ENCODE assay signal across 8 cellular contexts in genomic region chr7:87875151-87876039, GRCh38. TPM values are rescaled to one million over a fixed set of nuclear protein-coding genes. Genes with fewer than 3 reads are reported as not detected.
DNase-seq lines count a peak whose midpoint lies in the region; ATAC-seq and TF ChIP-seq lines count a peak whose summit lies in the region.

No MANE protein-coding gene starts in this region.

- H3K27ac ChIP-seq in HCT116 (ENCODE audit: low read depth, low read length) (peak overlapping the region; percentile 96), MM.1S (ENCODE audit: low read length) (peak overlapping the region; percentile 94), skin epidermis (peak overlapping the region; percentile 60 to 92 (median 88))

- H2AFZ ChIP-seq in HCT116 (ENCODE audit: low read depth, low read length, poor library complexity, severe bottlenecking) (no peak overlapping the region), MM.1S (ENCODE audit: low read length) (peak overlapping the region; percentile 89)

- TF ChIP-seq POLR2A in HCT116 (IDR thresholded peaks at IDR 0.05; ENCODE audit: borderline replicate concordance, extremely low read depth, insufficient read depth, insufficient read length): no peak

- H3K4me1 ChIP-seq in HCT116 (ENCODE audit: control insufficient read depth in 1 of 2, insufficient read depth in 2 of 2, low read length in 2 of 2) (peaks cover 3 to 18% of the 10 kb centered on the region in 2 experiments; a peak in 3 of 4 replicates), MM.1S (ENCODE audit: low read length) (peaks cover 5% of the 10 kb centered on the region; the same call in 1 of the 2 replicates), adipocyte (ENCODE audit: control insufficient read depth, insufficient read depth, low read length) (peaks cover 18% of the 10 kb centered on the region)

- DNase-seq in activated gamma-delta T cell (lab: John Stamatoyannopoulos, UW): peak; percentile 20
- DNase-seq in activated gamma-delta T cell treated with Interleukin-2 at 50 U/mL for 16 hours: no peak
- DNase-seq in HCT116 (ENCODE audit: low read depth, low spot score): no peak
- peak; percentile 24 for DNase-seq in MM.1S
- no peak for DNase-seq in adipocyte (ENCODE audit: low read depth)
- DNase-seq in COLO668 (lab: John Stamatoyannopoulos, UW; ENCODE audit: unreplicated experiment): no peak

- H3K79me2 ChIP-seq in HCT116 (ENCODE audit: insufficient read depth, low read length): peaks cover 93% of the 10 kb centered on the region
- peaks cover 90% of the 10 kb centered on the region for H3K79me2 ChIP-seq in MM.1S (ENCODE audit: low read length)

- POLR2A ChIA-PET in HCT116 (lab: Charles Lee): no interaction called here

- RAD21 ChIA-PET in HCT116 (lab: Charles Lee; ENCODE audit: low non-redundant PET in 1 of 2, low total read pairs in 2 of 2, uncharacterized antibody in 2 of 2, unreplicated experiment in 2 of 2): no interaction called here

- intact Hi-C loops in HCT116 (cut with micrococcal nuclease): loop anchor here (2.0 kb wide), 1 partner anchor 59 kb away; the partner anchor contains the start of gene ADAM22

- no peaks in the 10 kb centered on the region for H3K9me3 ChIP-seq in HCT116 (ENCODE audit: control insufficient read depth in 1 of 2, insufficient read depth in 1 of 2, low read depth in 1 of 2, low read length in 2 of 2)
- H3K9me3 ChIP-seq in MM.1S (replicated peaks; ENCODE audit: insufficient read depth, low read length): no peaks in the 10 kb centered on the region
- H3K9me3 ChIP-seq in adipocyte (ENCODE audit: control insufficient read depth, low read length): no peaks in the 10 kb centered on the region

- H3K36me3 ChIP-seq in HCT116 (ENCODE audit: control insufficient read depth in 1 of 2, insufficient read depth in 2 of 2, low read length in 2 of 2) (peaks cover 2 to 16% of the 10 kb centered on the region in 2 experiments; a peak in 3 of 4 replicates), MM.1S (replicated peaks; ENCODE audit: insufficient read depth, low read length) (peaks cover 8% of the 10 kb centered on the region; the same call in 1 of the 2 replicates), adipocyte (ENCODE audit: control insufficient read depth, insufficient read depth, low read length, severe bottlenecking) (no peaks in the 10 kb centered on the region)

- TF ChIP-seq CTCF in HCT116 (IDR thresholded peaks at IDR 0.05 in 2 of 3, conservative IDR thresholded peaks at IDR 0.05 in 1 of 3; ENCODE audit: borderline replicate concordance in 1 of 3, insufficient read depth in 1 of 3, low read depth in 2 of 3, low read length in 2 of 3) (no peak), MM.1S (IDR thresholded peaks at IDR 0.05; ENCODE audit: low read length) (no peak)

- no peak for TF ChIP-seq RAD21 in HCT116 (IDR thresholded peaks at IDR 0.05; ENCODE audit: low read depth)

- BruUV-seq in HCT116 (replicated peaks; lab: Mats Ljungman, UMichigan): TSS peak; percentile 63

- no peaks in the 10 kb centered on the region for H4K20me1 ChIP-seq in HCT116 (ENCODE audit: insufficient read depth)
- H4K20me1 ChIP-seq in MM.1S (ENCODE audit: insufficient read depth, low read length): no peaks in the 10 kb centered on the region; the same call in 1 of the 2 replicates

- H3K9me2 ChIP-seq in HCT116 (ENCODE audit: insufficient read depth): no peaks in the 10 kb centered on the region
- H3K9me2 ChIP-seq in MM.1S (replicated peaks; ENCODE audit: insufficient read depth, low read length): no peaks in the 10 kb centered on the region

- H3K4me2 ChIP-seq in HCT116 (ENCODE audit: low read length) (peak overlapping the region; percentile 85), MM.1S (ENCODE audit: low read depth, low read length) (peak overlapping the region; percentile 84)

- CTCF ChIA-PET in HCT116 (lab: Charles Lee): no interaction called here

- peak overlapping the region; percentile 88 for H3K9ac ChIP-seq in HCT116 (ENCODE audit: low read length)
- peak overlapping the region; percentile 89 for H3K9ac ChIP-seq in MM.1S (ENCODE audit: low read length)
- H3K9ac ChIP-seq in adipocyte (ENCODE audit: low read length): peak overlapping the region; percentile 92

- H3K27me3 ChIP-seq in HCT116 (ENCODE audit: insufficient read depth, low read length) (no peaks in the 10 kb centered on the region), MM.1S (replicated peaks; ENCODE audit: insufficient read depth, low read length) (no peaks in the 10 kb centered on the region), adipocyte (replicated peaks; ENCODE audit: control insufficient read depth, insufficient read depth, low read length) (no peaks in the 10 kb centered on the region)

- H3K4me3 ChIP-seq in HCT116 (replicated peaks in 1 of 2; ENCODE audit: low read depth in 1 of 2, low read length in 2 of 2): peak overlapping the region; percentile 75 to 80
- H3K4me3 ChIP-seq in MM.1S (ENCODE audit: low read length): peak overlapping the region; percentile 94
- H3K4me3 ChIP-seq in adipocyte (ENCODE audit: low read length): peak overlapping the region; percentile 95
- peak overlapping the region; percentile 87 for H3K4me3 ChIP-seq in iPS-11a (ENCODE audit: low read depth, low read length)
- peak overlapping the region; percentile 62 to 96 (median 84) for H3K4me3 ChIP-seq in skin epidermis

- ATAC-seq in HCT116: peak; percentile 13

- H3F3A ChIP-seq in MM.1S (ENCODE audit: insufficient read depth, low read length): peaks cover 20% of the 10 kb centered on the region

TF ChIP-seq in HCT116, 20 proteins besides CTCF, POLR2A, EP300 and RAD21:
- TF ChIP-seq ZNF274 (IDR thresholded peaks at IDR 0.05; ENCODE audit: low read depth, low read length) (no peak), CBX3 (IDR thresholded peaks at IDR 0.05; ENCODE audit: low read depth) (no peak), EZH2phosphoT487 (IDR thresholded peaks at IDR 0.05; ENCODE audit: borderline replicate concordance) (no peak), YY1 (IDR thresholded peaks at IDR 0.05; ENCODE audit: extremely low read depth, insufficient replicate concordance, low read depth, low read length) (no peak), FOSL1 (IDR thresholded peaks at IDR 0.05; ENCODE audit: low read depth) (no peak), REST (IDR thresholded peaks at IDR 0.05; ENCODE audit: low read depth) (no peak), EZH2 (IDR thresholded peaks at IDR 0.05) (no peak), ZBTB33 (IDR thresholded peaks at IDR 0.05; ENCODE audit: extremely low read depth, insufficient replicate concordance, low read length) (no peak), SRF (IDR thresholded peaks at IDR 0.05; ENCODE audit: low read depth) (no peak), ELF1 (IDR thresholded peaks at IDR 0.05; ENCODE audit: borderline replicate concordance, low read depth) (no peak), CEBPB (IDR thresholded peaks at IDR 0.05; ENCODE audit: low read depth) (no peak), ATF3 (IDR thresholded peaks at IDR 0.05) (no peak)
TF ChIP-seq in HCT116: peak in this region for 0.

RNA-seq across cellular contexts. Expression of gene SLC25A40, which starts 0.8 kb away (rescaled TPM):
- total RNA-seq in HCT116 (2021; ENCODE audit: unreplicated experiment): 32.4 TPM
- 6.2 and 8.3 TPM in 2 replicates for polyA plus RNA-seq in HCT116 (2012)

RNA-seq across cellular contexts. Expression of gene DBF4, which starts 0.9 kb away (rescaled TPM):
- total RNA-seq in HCT116 (2021; ENCODE audit: unreplicated experiment): 62.2 TPM
- 11.4 and 17.8 TPM in 2 replicates for polyA plus RNA-seq in HCT116 (2012)

RNA-seq across cellular contexts. Expression of gene ADAM22, which starts 58.7 kb away (rescaled TPM):
- total RNA-seq in HCT116 (2021; ENCODE audit: unreplicated experiment): 10.0 TPM
- 2.8 and 4.5 TPM in 2 replicates for polyA plus RNA-seq in HCT116 (2012)

Comparison
In these comparisons a context has a peak if more than half of its experiments do, and no peak if none do; other contexts are left out.
1. DNase-seq: peak in activated gamma-delta T cell (single experiment) and MM.1S (single experiment); none in activated gamma-delta T cell treated with Interleukin-2 at 50 U/mL for 16 hours (single experiment), HCT116 (single experiment), adipocyte (single experiment) and COLO668 (single experiment).
2. Peak in every context shown above with its lines, with median percentiles within 50 percentile points of each other: H3K27ac ChIP-seq, H3K4me3 ChIP-seq and H3K9ac ChIP-seq.